ENCODE assay signal across 31 cellular contexts in the genomic region with DNA sequence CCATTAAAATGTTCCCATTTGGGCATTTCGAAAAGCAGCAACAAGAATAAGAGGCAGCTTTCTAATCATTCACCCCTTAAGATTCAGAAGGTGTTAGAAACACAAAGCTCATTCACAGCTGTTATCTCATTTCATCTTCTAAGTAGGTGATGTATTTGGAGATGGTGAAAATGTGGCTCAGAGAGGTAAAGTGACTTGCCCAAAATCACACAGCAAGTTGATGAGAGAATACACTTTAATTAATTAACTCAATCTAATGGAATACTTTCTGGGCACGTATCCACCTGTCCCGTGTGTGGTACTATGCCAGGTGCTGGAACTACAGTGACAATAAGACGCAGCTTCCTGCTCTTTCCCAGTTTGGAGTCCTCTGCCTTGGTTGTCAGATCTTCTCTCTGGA.
"Had no signal": no experiment of that assay in that cellular context is flagged by ENCODE, and none has a peak within 500 bp of the region (broad histone marks: within the 10 kb centered on the region; RNA-seq: fewer than 3 reads in every experiment).

No MANE protein-coding gene starts in this region.

- H3K9me3 ChIP-seq: left lung, neutrophil, right atrium auricular region, suprapubic skin, thoracic aorta, tibial artery, upper lobe of right lung had no signal

- H3K4me3 Mint-ChIP-seq: immature natural killer cell; mesothelial cell of epicardium; naive B cell; natural killer cell; nephron progenitor cell; neural progenitor cell; stimulated activated naive B cell treated with anti-CD40 and anti-IgM and Interleukin-4, amounts not matched to agents 10 μg/mL and 1 μg/mL and 100 μg/mL, for 72 hours had no signal

- H3K4me2 ChIP-seq: neural progenitor cell had no signal

- ATAC-seq: left colon; left lung; natural killer cell; sciatic nerve; stimulated activated naive CD8-positive, alpha-beta T cell treated with anti-CD3 and anti-CD28 coated beads, Interleukin-15, Interleukin-2, amounts not matched to agents 100 U/mL and 50 U/mL, for 24 hours; upper lobe of right lung had no signal

- H3K9me3 Mint-ChIP-seq: immature natural killer cell, mesothelial cell of epicardium, naive B cell, natural killer cell, nephron progenitor cell, neural progenitor cell had no signal

- H3K27me3 ChIP-seq: neural progenitor cell had no signal

- H2AFZ ChIP-seq: parathyroid adenoma had no signal

- H3K27ac Mint-ChIP-seq: immature natural killer cell; mesothelial cell of epicardium; naive B cell; natural killer cell; nephron progenitor cell; neural progenitor cell; progenitor cell of endocrine pancreas; stimulated activated naive B cell treated with anti-CD40 and anti-IgM and Interleukin-4, amounts not matched to agents 10 μg/mL and 1 μg/mL and 100 μg/mL, for 72 hours had no signal

- H3K4me3 ChIP-seq: left lung, lung, neural progenitor cell, right atrium auricular region, skin epidermis, suprapubic skin, thoracic aorta, tibial artery, upper lobe of right lung had no signal

- H3K9ac ChIP-seq: neural progenitor cell, parathyroid adenoma had no signal

- H3K79me2 ChIP-seq: parathyroid adenoma had no signal

- H3K4me1 Mint-ChIP-seq: immature natural killer cell, natural killer cell had no signal

- H3K36me3 ChIP-seq: left lung, neural progenitor cell, neutrophil, right atrium auricular region, suprapubic skin, thoracic aorta, tibial artery, upper lobe of right lung had no signal

- H3K27ac ChIP-seq: left lung, neural progenitor cell, neutrophil, parathyroid adenoma, right atrium auricular region, skin epidermis, suprapubic skin, tibial artery, upper lobe of right lung had no signal

- FAIRE-seq: islet of Langerhans, kidney, urothelium cell line had no signal

- DNase-seq: hypothalamus; immature natural killer cell; kidney; left colon; left lung; naive B cell; natural killer cell; nephron progenitor cell; occipital lobe; stimulated activated CD4-positive, alpha-beta T cell treated with anti-CD3 and anti-CD28 coated beads, Interleukin-12 subunit alpha, Interleukin-12 subunit beta, amount 100 ng/mL, for 4 hours; stimulated activated CD4-positive, alpha-beta T cell treated with anti-CD3 and anti-CD28 coated beads, Interleukin-15, amount 100 ng/mL, for 24 hours; stimulated activated CD4-positive, alpha-beta T cell treated with anti-CD3 and anti-CD28 coated beads, Interleukin-2, amount 100 ng/mL, for 24 hours; stimulated activated CD4-positive, alpha-beta T cell treated with anti-CD3 and anti-CD28 coated beads, Interleukin-4, amount 100 ng/mL, for 1 hour; stimulated activated naive B cell treated with anti-CD40 and anti-IgM and Interleukin-4, amounts not matched to agents 10 μg/mL and 1 μg/mL and 100 μg/mL, for 72 hours; stimulated activated naive CD8-positive, alpha-beta T cell treated with anti-CD3 and anti-CD28 coated beads, Interleukin-15, Interleukin-2, amounts not matched to agents 100 U/mL and 50 U/mL, for 24 hours; tibial artery; trophoblast cell; upper lobe of right lung had no signal

- H3K4me1 ChIP-seq: left lung, parathyroid adenoma, right atrium auricular region, suprapubic skin, upper lobe of right lung had no signal
